27 cellular contexts compared by ENCODE assay signal in the genomic region with DNA sequence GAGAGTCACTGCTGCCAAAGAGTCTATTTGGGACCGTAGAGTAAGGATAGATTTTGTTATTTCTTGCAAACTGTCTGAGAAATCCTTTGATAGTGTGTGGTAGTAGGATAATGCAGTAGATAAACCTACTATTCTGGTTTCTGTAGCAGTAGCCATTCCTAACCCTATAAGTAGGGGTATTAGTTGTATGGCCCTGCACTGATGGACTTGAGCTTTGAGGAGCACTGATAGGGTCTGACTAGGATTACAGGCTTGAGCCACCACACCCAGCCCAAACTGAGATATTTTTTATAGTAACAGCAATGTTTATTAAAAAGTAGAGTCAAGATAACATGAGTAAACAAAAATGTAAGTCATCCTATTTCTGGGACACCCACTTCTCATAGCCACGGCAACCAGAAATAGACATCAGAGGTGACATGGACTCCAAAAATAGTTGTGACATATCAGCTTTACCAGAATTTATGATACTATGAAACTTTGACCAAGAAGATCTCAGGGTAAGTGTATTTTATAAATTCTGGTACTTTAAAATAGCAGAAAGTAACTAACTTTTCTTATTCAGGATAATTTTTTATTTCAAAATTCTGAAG.
A peak's percentile ranks its signal among the peaks of the same experiment; 100 is the strongest.
DNase-seq lines count a peak whose midpoint lies in the region; ATAC-seq and TF ChIP-seq lines count a peak whose summit lies in the region.
"Had no signal": no experiment of that assay in that cellular context is flagged by ENCODE, and none has a peak within 500 bp of the region (broad histone marks: within the 10 kb centered on the region; RNA-seq: fewer than 3 reads in every experiment).

No MANE protein-coding gene starts in this region.

- H3K27me3 ChIP-seq in right atrium auricular region: no peaks in the 10 kb centered on the region
- H3K27me3 ChIP-seq in right cardiac atrium (ENCODE audit: control insufficient read depth, insufficient read depth): no peaks in the 10 kb centered on the region

- H3K27ac ChIP-seq in right atrium auricular region: peak overlapping the region in 1 of 2 donors; percentile 67
- H3K27ac ChIP-seq in right cardiac atrium (ENCODE audit: low read length): no peak overlapping the region
- H3K27ac ChIP-seq: KMS-11, RWPE1, SK-N-MC had no signal

- no peaks in the 10 kb centered on the region for H3K36me3 ChIP-seq in right atrium auricular region

- peaks cover 0 to 3% of the 10 kb centered on the region in 2 donors for H3K4me1 ChIP-seq in right atrium auricular region
- H3K4me1 ChIP-seq in right cardiac atrium (ENCODE audit: control insufficient read depth, insufficient read depth, low read length): peaks cover 2% of the 10 kb centered on the region
- H3K4me1 ChIP-seq: Caco-2 had no signal

- TF ChIP-seq CTCF in right atrium auricular region (IDR thresholded peaks at IDR 0.05) (no peak), fibroblast of mammary gland (conservative IDR thresholded peaks at IDR 0.05; ENCODE audit: control insufficient read depth, insufficient read depth, low read depth, low read length) (no peak)

- DNase-seq in Right ventricle myocardium inferior (ENCODE audit: missing footprints) (no peak), right atrium auricular region (ENCODE audit: low spot score) (no peak), fibroblast of mammary gland (ENCODE audit: low read depth) (peak; percentile 10), right cardiac atrium (no peak), NCI-H446 treated with DMSO at 0.1 percent for 48 hours (lab: John Stamatoyannopoulos, UW) (no peak)
- DNase-seq: C1 segment of cervical spinal cord; Caco-2; CD4-positive, alpha-beta memory T cell; EL; GDM1; MV-4-11; NCI-H1105; NCI-H1436 treated with DMSO at 0.1 percent for 48 hours; NCI-H187 treated with DMSO at 0.1 percent for 48 hours; NCI-H2171 treated with DMSO at 0.1 percent for 48 hours; NCI-H345; NCI-H524; NCI-H748 treated with DMSO at 0.1 percent for 48 hours; SIG-M5 had no signal

- ATAC-seq in Right ventricle myocardium inferior: peak; percentile 46
- ATAC-seq in right cardiac atrium: peak; percentile 51
- ATAC-seq in GM19395 (IDR thresholded peaks at IDR 0.05; ENCODE audit: unreplicated experiment): no peak
- ATAC-seq in GM19467 (IDR thresholded peaks at IDR 0.05; ENCODE audit: unreplicated experiment): no peak
- ATAC-seq: GM12878, HCT116, Panc1 had no signal

- 59% methylated on average over 2 of the region's 2 CpGs for WGBS in right cardiac atrium

- intact Hi-C loops in Right ventricle myocardium inferior (cut with DNase I): no loop called here
- intact Hi-C loops in right cardiac atrium (cut with DNase I): no loop called here

- H3K4me3 ChIP-seq in right atrium auricular region: no peak overlapping the region
- no peak overlapping the region for H3K4me3 ChIP-seq in fibroblast of mammary gland (ENCODE audit: control insufficient read depth, low read depth, low read length)
- H3K4me3 ChIP-seq in right cardiac atrium (ENCODE audit: low read length): no peak overlapping the region
- H3K4me3 ChIP-seq: GM12878, SK-N-MC had no signal

- H3K9me3 ChIP-seq in right atrium auricular region: no peaks in the 10 kb centered on the region
- no peaks in the 10 kb centered on the region for H3K9me3 ChIP-seq in right cardiac atrium (ENCODE audit: control insufficient read depth, low read length)
- H3K9me3 ChIP-seq: Caco-2 had no signal

Comparison
In these comparisons a context has a peak if more than half of its experiments do, and no peak if none do; other contexts are left out.
1. ATAC-seq: peak in Right ventricle myocardium inferior (single experiment) and right cardiac atrium (2 of 2); none in GM19395 (single experiment) and GM19467 (single experiment).